ENCODE assay signal across 8 cellular contexts in genomic region chr1:12619396-12620141, GRCh38. TPM values are rescaled to one million over a fixed set of nuclear protein-coding genes. Genes with fewer than 3 reads are reported as not detected.
A peak's percentile ranks its signal among the peaks of the same experiment; 100 is the strongest.
DNase-seq lines count a peak whose midpoint lies in the region; ATAC-seq, FAIRE-seq and TF ChIP-seq lines count a peak whose summit lies in the region.

No MANE protein-coding gene starts in this region.

- peak overlapping the region in 3 of 4 experiments; percentile 24 to 34 (median 29); a peak in 3 of 7 replicates for H3K9ac ChIP-seq in H1 (replicated peaks in 1 of 4; ENCODE audit: extremely low read depth in 1 of 4, low read depth in 3 of 4, low read length in 3 of 4)
- H3K9ac ChIP-seq in mesendoderm (ENCODE audit: low read length), result peak overlapping the region; percentile 55

- H3K23ac ChIP-seq in H1 (ENCODE audit: insufficient read length) (no peak overlapping the region), mesendoderm (ENCODE audit: low read length) (no peak overlapping the region)

- DNase-seq in EH (ENCODE audit: low read depth) (peak; percentile 90), NOMO-1 treated with DMSO at 0.1 percent for 48 hours (lab: John Stamatoyannopoulos, UW; ENCODE audit: unreplicated experiment) (peak; percentile 60), H1 (ENCODE audit: low read depth in 1 of 2, low spot score in 2 of 2) (peak in 1 of 2 experiments; percentile 93), mesendoderm (peak; percentile 93)
- peak; percentile 51 for DNase-seq in activated CD8-positive, alpha-beta memory T cell treated with anti-CD3 and anti-CD28 coated beads, Interleukin-2, amount 50 U/mL, for 1 hour (ENCODE audit: extremely low read depth)
- peak; percentile 62 to 73 (median 70) for DNase-seq in stimulated activated CD4-positive, alpha-beta T cell treated with anti-CD3 and anti-CD28 coated beads, TNF-alpha, amount 100 ng/mL, for 48 hours (ENCODE audit: low read depth in 3 of 3)

- H3K36me3 ChIP-seq in H1 (ENCODE audit: control insufficient read depth in 2 of 4, insufficient read depth in 4 of 4, low read length in 3 of 4), result no peaks in the 10 kb centered on the region
- H3K36me3 ChIP-seq in mesendoderm (ENCODE audit: control insufficient read depth, insufficient read depth, low read length), result no peaks in the 10 kb centered on the region

- H3K56ac ChIP-seq in H1 (replicated peaks; ENCODE audit: insufficient read length, low read depth, low read length) (no peak overlapping the region), mesendoderm (ENCODE audit: low read length) (peak overlapping the region; percentile 89)

- FAIRE-seq in H1 (lab: Jason Lieb, UNC), result no peak

- H4K20me1 ChIP-seq in H1 (replicated peaks in 1 of 2; ENCODE audit: control insufficient read depth in 1 of 2, insufficient read depth in 2 of 2, low read length in 2 of 2), result peaks cover 0 to 4% of the 10 kb centered on the region in 2 experiments

- TF ChIP-seq CTCF in H1 (IDR thresholded peaks at IDR 0.05; ENCODE audit: control extremely low read depth in 1 of 3, insufficient read depth in 1 of 3, low read depth in 1 of 3, low read length in 3 of 3), result peak in 2 of 3 experiments; percentile 94 to 95; a peak in 3 of 4 replicates

- no peak for TF ChIP-seq POLR2A in H1 (IDR thresholded peaks at IDR 0.05; ENCODE audit: control extremely low read depth in 1 of 2, low read depth in 2 of 2, low read length in 2 of 2)

- H3K9me3 ChIP-seq in H1 (ENCODE audit: insufficient read depth in 2 of 2, low read depth in 1 of 2, low read length in 1 of 2), result no peaks in the 10 kb centered on the region

- H2BK12ac ChIP-seq in H1 (ENCODE audit: low read depth, low read length), result peak overlapping the region; percentile 35; the same call in 1 of the 2 replicates

- H3K18ac ChIP-seq in H1 (ENCODE audit: extremely low read depth, low read length) (peak overlapping the region; percentile 95), mesendoderm (ENCODE audit: low read length) (no peak overlapping the region)

- H2AK5ac ChIP-seq in H1 (ENCODE audit: low read depth, low read length) (no peak overlapping the region), mesendoderm (ENCODE audit: low read length) (no peak overlapping the region)

- H4K5ac ChIP-seq in H1 (ENCODE audit: insufficient read length, low read depth, low read length) (no peak overlapping the region), mesendoderm (ENCODE audit: low read length) (no peak overlapping the region)

- peak; percentile 98 to 99 for TF ChIP-seq RAD21 in H1 (IDR thresholded peaks at IDR 0.05 in 1 of 2, conservative IDR thresholded peaks at IDR 0.05 in 1 of 2; ENCODE audit: low read depth in 2 of 2, low read length in 2 of 2)

- H3K27me3 ChIP-seq in H1 (replicated peaks in 1 of 4; ENCODE audit: control insufficient read depth in 3 of 4, extremely low read depth in 1 of 4, insufficient read depth in 3 of 4, low read length in 3 of 4) (no peaks in the 10 kb centered on the region; a peak in 1 of 7 replicates), mesendoderm (ENCODE audit: insufficient read depth, low read length, poor library complexity) (no peaks in the 10 kb centered on the region)

- peak; percentile 69 for ATAC-seq in HG03354 (IDR thresholded peaks at IDR 0.05; ENCODE audit: poor library complexity, severe bottlenecking, unreplicated experiment)
- ATAC-seq in GM18873 (IDR thresholded peaks at IDR 0.05; ENCODE audit: low FRiP score, unreplicated experiment), result no peak

- H3K4me3 ChIP-seq in H1 (ENCODE audit: extremely low read depth in 1 of 4, insufficient read depth in 2 of 4, low read depth in 3 of 4, low read length in 4 of 4) (peak overlapping the region; percentile 81 to 97 (median 90)), mesendoderm (ENCODE audit: low read length) (peak overlapping the region; percentile 76)

- H3K27ac ChIP-seq in H1 (ENCODE audit: low read depth, low read length), result no peak overlapping the region
- peak overlapping the region; percentile 40 for H3K27ac ChIP-seq in mesendoderm (ENCODE audit: low read depth, low read length)

- H4K8ac ChIP-seq in H1 (ENCODE audit: extremely low read depth, insufficient read depth, low read length) (no peak overlapping the region; the same call in 1 of the 2 replicates), mesendoderm (ENCODE audit: low read depth, low read length) (no peak overlapping the region)

- peaks cover 27% of the 10 kb centered on the region for H3K23me2 ChIP-seq in H1 (ENCODE audit: low read depth, low read length)

- CTCF ChIA-PET in H1 (lab: Charles Lee; ENCODE audit: partially characterized antibody), result interaction anchor here (0.6 to 11.2 kb wide), 27 partner anchors 8 to 391 kb away, joined by 3 to 130 read pairs (median 4); no protein-coding TSS in a partner anchor

- H4K91ac ChIP-seq in H1 (replicated peaks; ENCODE audit: insufficient read length, low read length), result peak overlapping the region; percentile 76

- 7% methylated on average over 25 of the region's 25 CpGs; no CpG with 5 or more reads in 1 of the 2 experiments for WGBS in H1 (ENCODE audit: extremely low coverage in 1 of 2, insufficient coverage in 1 of 2, insufficient read length in 1 of 2, insufficient replicate concordance in 2 of 2, low coverage in 1 of 2, low lambda C conversion rate in 2 of 2, missing lambda C conversion rate in 1 of 2), 2 experiments
- WGBS in mesendoderm (ENCODE audit: extremely low coverage, insufficient coverage, low lambda C conversion rate), result no CpG with 5 or more reads among the region's 25 CpGs

- peaks cover 3% of the 10 kb centered on the region for H3K79me1 ChIP-seq in H1 (ENCODE audit: low read depth, low read length)
- no peaks in the 10 kb centered on the region for H3K79me1 ChIP-seq in mesendoderm (ENCODE audit: low read length)

- H3K79me2 ChIP-seq in H1 (ENCODE audit: control insufficient read depth in 1 of 2, insufficient read depth in 2 of 2, low read length in 2 of 2) (peaks cover 6 to 11% of the 10 kb centered on the region in 2 experiments), mesendoderm (ENCODE audit: control insufficient read depth, insufficient read depth, low read length) (no peaks in the 10 kb centered on the region)

- H3K4ac ChIP-seq in H1 (replicated peaks; ENCODE audit: insufficient read length, low read depth, low read length), result peak overlapping the region; percentile 64
- no peak overlapping the region for H3K4ac ChIP-seq in mesendoderm (ENCODE audit: low read depth, low read length)

- no peak overlapping the region for H3K14ac ChIP-seq in H1 (ENCODE audit: insufficient read length)

- POLR2A ChIA-PET in H1 (lab: Charles Lee; ENCODE audit: partially characterized antibody), result interaction anchor here (0.7 to 11.4 kb wide), 9 partner anchors 10 to 78 kb away, joined by 3 to 107 read pairs (median 13); no protein-coding TSS in a partner anchor

- no peak for TF ChIP-seq EP300 in H1 (IDR thresholded peaks at IDR 0.05; ENCODE audit: borderline replicate concordance in 1 of 2, low read depth in 2 of 2, low read length in 2 of 2)

- no peak overlapping the region for H2AFZ ChIP-seq in H1 (ENCODE audit: low read length)

- H3K4me1 ChIP-seq in H1 (replicated peaks in 1 of 4; ENCODE audit: control insufficient read depth in 3 of 4, insufficient read depth in 4 of 4, low read length in 3 of 4) (peaks cover 8 to 24% (median 14%) of the 10 kb centered on the region in 4 experiments), mesendoderm (ENCODE audit: control insufficient read depth, low read depth, low read length) (peaks cover 7% of the 10 kb centered on the region)

- no peak overlapping the region for H2BK20ac ChIP-seq in H1 (ENCODE audit: low read length)

- H3K4me2 ChIP-seq in H1 (ENCODE audit: insufficient read depth in 1 of 2, low read depth in 2 of 2, low read length in 2 of 2) (peak overlapping the region; percentile 62 to 97), mesendoderm (ENCODE audit: low read length) (peak overlapping the region; percentile 88)

- peak overlapping the region; percentile 30 for H2BK120ac ChIP-seq in H1 (replicated peaks; ENCODE audit: low read depth, low read length)
- no peak overlapping the region for H2BK120ac ChIP-seq in mesendoderm (ENCODE audit: low read depth, low read length)

- H2BK15ac ChIP-seq in H1 (ENCODE audit: low read length), result peak overlapping the region; percentile 4; the same call in 1 of the 2 replicates
- H2BK15ac ChIP-seq in mesendoderm (replicated peaks; ENCODE audit: low read depth), result no peak overlapping the region

- H2BK5ac ChIP-seq in H1 (ENCODE audit: low read depth, low read length) (peak overlapping the region; percentile 47; the same call in 1 of the 2 replicates), mesendoderm (ENCODE audit: low read length) (no peak overlapping the region)

TF ChIP-seq in H1, 55 proteins besides CTCF, POLR2A, EP300 and RAD21 (continues in another document):
- peak; percentile 36; the same call in 1 of the 2 replicates for TF ChIP-seq TAF1 (IDR thresholded peaks at IDR 0.05; ENCODE audit: low read depth, low read length)
- TF ChIP-seq CREB1 (IDR thresholded peaks at IDR 0.05), result no peak
- peak; percentile 5 for TF ChIP-seq ASH2L (IDR thresholded peaks at IDR 0.05; ENCODE audit: low read length)
- peak; percentile 15; the same call in 1 of the 2 replicates for TF ChIP-seq GABPA (IDR thresholded peaks at IDR 0.05; ENCODE audit: borderline replicate concordance, insufficient read depth, low read length)
- peak; percentile 18 for TF ChIP-seq KDM4A (IDR thresholded peaks at IDR 0.05; ENCODE audit: low read depth, low read length, severe bottlenecking)

RNA-seq across cellular contexts. Expression of gene DHRS3, which starts 1.6 kb away (rescaled TPM):
- total RNA-seq in H1 (2021; fragmentation: NEBNext Ultra II Directional; extraction: Animal tissue kit (Norgen Biotek cat#: 25700)), result 32.5 and 37.8 TPM in 2 replicates
- polyA plus RNA-seq in H1 (2011; rRNA removed), result 36.4 and 41.9 TPM in 2 replicates
- 40.2 TPM for polyA plus RNA-seq in H1 (2011; cell fraction: cytosol; rRNA removed)
- 40.2 TPM for polyA plus RNA-seq in H1 (2011; cell fraction: nucleus; rRNA removed)
- 25.1 to 32.0 TPM (median 29.2 TPM) in 4 replicates for polyA plus RNA-seq in H1 (2012, experiment 1 of 2)
- polyA plus RNA-seq in H1 (2012, experiment 2 of 2), result 36.9 TPM
- polyA plus RNA-seq in H1 (2013, experiment 1 of 2), result 9.6 TPM
- polyA plus RNA-seq in H1 (2013, experiment 2 of 2), result 10.6 TPM
- polyA minus RNA-seq in H1 (2011; rRNA and poly(A)+ RNA removed), result 56.9 and 114 TPM in 2 replicates
- polyA minus RNA-seq in H1 (2011; cell fraction: cytosol; rRNA and poly(A)+ RNA removed), result 51.7 TPM
- polyA minus RNA-seq in H1 (2011; cell fraction: nucleus; rRNA and poly(A)+ RNA removed), result 27.3 TPM
- polyA plus RNA-seq in mesendoderm (2013, experiment 1 of 2), result 2.5 TPM
- 2.8 TPM for polyA plus RNA-seq in mesendoderm (2013, experiment 2 of 2)

RNA-seq across cellular contexts. Expression of gene AADACL4, which starts 24.3 kb away (rescaled TPM):
- total RNA-seq in H1 (2021; fragmentation: NEBNext Ultra II Directional; extraction: Animal tissue kit (Norgen Biotek cat#: 25700)), result 0.40 TPM in 1 of 2 replicates, not detected in the other
- polyA plus RNA-seq in H1 (2011; rRNA removed), result 0.08 and 0.13 TPM in 2 replicates
- polyA plus RNA-seq in H1 (2011; cell fraction: cytosol; rRNA removed), result 0.21 TPM
- 0.33 TPM for polyA plus RNA-seq in H1 (2011; cell fraction: nucleus; rRNA removed)
- polyA plus RNA-seq in H1 (2012, experiment 1 of 2), result not detected in 4 replicates
- polyA plus RNA-seq in H1 (2012, experiment 2 of 2), result not detected
- not detected for polyA plus RNA-seq in H1 (2013, experiment 1 of 2)
- polyA plus RNA-seq in H1 (2013, experiment 2 of 2), result 0.04 TPM
- polyA minus RNA-seq in H1 (2011; rRNA and poly(A)+ RNA removed), result 0.17 TPM in 1 of 2 replicates, not detected in the other
- not detected for polyA minus RNA-seq in H1 (2011; cell fraction: cytosol; rRNA and poly(A)+ RNA removed)
- polyA minus RNA-seq in H1 (2011; cell fraction: nucleus; rRNA and poly(A)+ RNA removed), result not detected
- not detected for polyA plus RNA-seq in mesendoderm (2013, experiment 1 of 2)
- not detected for polyA plus RNA-seq in mesendoderm (2013, experiment 2 of 2)
